ENCODE assay signal across 1 cellular context in genomic region chr13:97254809-97255208, GRCh38.
TF ChIP-seq lines count a peak whose summit lies in the region.

No MANE protein-coding gene starts in this region.

TF ChIP-seq in GM23338, 12 proteins besides CTCF, POLR2A, EP300 and RAD21 (continued from another document):
- TF ChIP-seq ZNF462 (CRISPR knock-in tag; IDR thresholded peaks at IDR 0.05) (no peak), JUNB (IDR thresholded peaks at IDR 0.05; ENCODE audit: unreplicated experiment) (no peak), CREB1 (CRISPR knock-in tag; IDR thresholded peaks at IDR 0.05; ENCODE audit: low read depth) (no peak), EZH2phosphoT487 (IDR thresholded peaks at IDR 0.05; ENCODE audit: unreplicated experiment) (no peak), EZH2 (IDR thresholded peaks at IDR 0.05; ENCODE audit: low read depth, unreplicated experiment) (no peak)
TF ChIP-seq in GM23338: peak in this region for 0.
